In the genomic region with DNA sequence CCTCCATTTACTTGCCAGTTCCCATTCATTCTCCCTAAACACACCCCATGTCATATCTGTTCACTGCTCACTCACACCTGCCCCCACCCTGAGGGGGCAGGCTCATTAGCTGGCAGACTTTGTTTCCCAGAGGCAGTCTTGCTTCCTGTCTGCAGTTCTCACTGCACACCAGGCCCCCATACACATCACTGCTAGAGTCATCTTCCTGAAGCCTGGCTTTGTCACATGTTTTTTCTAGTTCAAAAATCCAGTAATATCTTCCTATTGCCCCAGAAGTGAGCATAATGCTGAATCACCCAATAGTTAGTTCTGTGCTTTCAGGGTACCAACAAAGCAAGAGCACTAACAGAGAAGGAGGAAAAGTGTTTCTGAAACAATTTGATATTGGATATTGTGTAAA, we compare ENCODE assay signal across 23 cellular contexts. TPM values are rescaled to one million over a fixed set of nuclear protein-coding genes. Genes with fewer than 3 reads are reported as not detected.
DNase-seq lines count a peak whose midpoint lies in the region; ATAC-seq and TF ChIP-seq lines count a peak whose summit lies in the region.
"Had no signal": no experiment of that assay in that cellular context is flagged by ENCODE, and none has a peak within 500 bp of the region (broad histone marks: within the 10 kb centered on the region; RNA-seq: fewer than 3 reads in every experiment).

No MANE protein-coding gene starts in this region.

- H3K9me3 ChIP-seq in BE2C, result no peaks in the 10 kb centered on the region
- H3K9me3 ChIP-seq: A549, esophagus squamous epithelium, ovary, right atrium auricular region had no signal

- H3K36me3 ChIP-seq in BE2C, result no peaks in the 10 kb centered on the region
- H3K36me3 ChIP-seq: esophagus squamous epithelium, ovary, right atrium auricular region had no signal

- ATAC-seq in omental fat pad (ENCODE audit: low FRiP score), result no peak
- no peak for ATAC-seq in GM18867 (IDR thresholded peaks at IDR 0.05; ENCODE audit: unreplicated experiment)
- ATAC-seq: A549; effector memory CD8-positive, alpha-beta T cell; Right ventricle myocardium inferior had no signal

- TF ChIP-seq CTCF in BE2C (IDR thresholded peaks at IDR 0.05; ENCODE audit: low read depth, low read length) (no peak), omental fat pad (IDR thresholded peaks at IDR 0.05) (no peak), GM10266 (IDR thresholded peaks at IDR 0.05; ENCODE audit: control insufficient read depth, insufficient read depth, low read depth, missing control alignments) (no peak)

- no peaks in the 10 kb centered on the region for H3K27me3 ChIP-seq in BE2C
- H3K27me3 ChIP-seq: esophagus squamous epithelium, ovary, right atrium auricular region had no signal

- DNase-seq in BE2C (peak; percentile 21), M059J (ENCODE audit: low read depth) (peak; percentile 5), dermis blood vessel endothelial cell (peak; percentile 55), kidney tubule cell (ENCODE audit: low spot score) (peak; percentile 15), omental fat pad (ENCODE audit: low spot score) (no peak), GM10266 (ENCODE audit: extremely low spot score) (no peak), cerebellar nuclear complex (lab: John Stamatoyannopoulos, UW) (no peak)
- DNase-seq: COR-L47; DND-41; effector memory CD8-positive, alpha-beta T cell; esophagus squamous epithelium; GOT3; mesenchymal stem cell; MV-4-11; NCI-H187; NCI-H748 treated with DMSO at 0.1 percent for 48 hours; ovary had no signal

- H3K4me1 ChIP-seq in BE2C, result peaks cover 8% of the 10 kb centered on the region; the same call in 1 of the 2 replicates
- H3K4me1 ChIP-seq: A549, esophagus squamous epithelium, right atrium auricular region had no signal

- H3K4me3 ChIP-seq in BE2C (ENCODE audit: low read depth, low read length), result no peak overlapping the region
- H3K4me3 ChIP-seq: A549, esophagus squamous epithelium, ovary, right atrium auricular region had no signal

RNA-seq across cellular contexts. Expression of gene LRRC72, which starts 1.9 kb away (rescaled TPM):
- not detected for polyA plus RNA-seq in BE2C (2012; ENCODE audit: insufficient read depth, insufficient read length, low read depth)
- total RNA-seq in M059J (2014; rRNA removed; shearing (Covaris generic)), result not detected in 2 replicates
- not detected in 2 replicates for total RNA-seq in dermis blood vessel endothelial cell
- not detected for total RNA-seq in omental fat pad
- total RNA-seq: activated T-helper 1 cell treated with anti-CD3 and anti-CD28 coated beads, Interleukin-12 subunit alpha, Interleukin-12 subunit beta, Interleukin-2, Interleukin-4 antibody, amounts not matched to agents 30 ng/mL and 10 ng/mL and 1 ng/mL, durations not matched to agents 14 hours and 24 hours and 36 hours; esophagus squamous epithelium; ovary; right atrium auricular region; Right ventricle myocardium inferior had no signal
- polyA plus RNA-seq: A549, BJ, ovary had no signal

Comparison
In these comparisons a context has a peak if more than half of its experiments do, and no peak if none do; other contexts are left out.
1. DNase-seq: peak in BE2C (single experiment), M059J (single experiment), dermis blood vessel endothelial cell (single experiment) and kidney tubule cell (single experiment); none in omental fat pad (single experiment), GM10266 (single experiment) and cerebellar nuclear complex (0 of 2).